In genomic region chr20:47559141-47559540, GRCh38 we compare ENCODE assay signal across 1 cellular context.
TF ChIP-seq lines count a peak whose summit lies in the region.

No MANE protein-coding gene starts in this region.

TF ChIP-seq in H1, 55 proteins besides CTCF, POLR2A, EP300 and RAD21:
- no peak for TF ChIP-seq SAP30 (IDR thresholded peaks at IDR 0.05; ENCODE audit: insufficient read depth, insufficient replicate concordance, low read length)
- TF ChIP-seq RXRA (IDR thresholded peaks at IDR 0.05; ENCODE audit: insufficient read depth, low read depth, low read length), result no peak
- TF ChIP-seq NRF1 (IDR thresholded peaks at IDR 0.05; ENCODE audit: low read depth, low read length), result no peak
- no peak for TF ChIP-seq SP2 (IDR thresholded peaks at IDR 0.05; ENCODE audit: low read length)
- no peak for TF ChIP-seq KDM1A (IDR thresholded peaks at IDR 0.05; ENCODE audit: borderline replicate concordance, low read length)
- no peak for TF ChIP-seq HDAC6 (IDR thresholded peaks at IDR 0.05; ENCODE audit: low read depth, low read length)
